In genomic region chr15:68560501-68561113, GRCh38 we compare ENCODE assay signal across 9 cellular contexts. TPM values are rescaled to one million over a fixed set of nuclear protein-coding genes. Genes with fewer than 3 reads are reported as not detected.
DNase-seq lines count a peak whose midpoint lies in the region; ATAC-seq and TF ChIP-seq lines count a peak whose summit lies in the region.
"Had no signal": no experiment of that assay in that cellular context is flagged by ENCODE, and none has a peak within 500 bp of the region (broad histone marks: within the 10 kb centered on the region; RNA-seq: fewer than 3 reads in every experiment).

No MANE protein-coding gene starts in this region.

- no peak for DNase-seq in T-helper 2 cell treated with Interferon-gamma antibody and Interleukin-4, amounts not matched to agents 5 μg/mL and 100 μg/mL, for 36 hours (ENCODE audit: low spot score)
- no peak for DNase-seq in T-helper 2 cell
- peak; percentile 34 for DNase-seq in NCI-H1694 treated with DMSO at 0.1 percent for 48 hours (lab: John Stamatoyannopoulos, UW)
- DNase-seq in ecto neural progenitor cell (ENCODE audit: low spot score) = peak; percentile 53
- DNase-seq in osteocyte (ENCODE audit: extremely low spot score, unreplicated experiment) = no peak
- DNase-seq: left ventricle myocardium superior had no signal

- no peak overlapping the region for H3K27ac Mint-ChIP-seq in T-helper 2 cell treated with Interferon-gamma antibody and Interleukin-4, amounts not matched to agents 5 μg/mL and 100 μg/mL, for 36 hours
- no peak overlapping the region for H3K27ac Mint-ChIP-seq in osteocyte (ENCODE audit: unreplicated experiment)

- no peaks in the 10 kb centered on the region for H3K9me3 Mint-ChIP-seq in T-helper 2 cell treated with Interferon-gamma antibody and Interleukin-4, amounts not matched to agents 5 μg/mL and 100 μg/mL, for 36 hours
- no peaks in the 10 kb centered on the region for H3K9me3 Mint-ChIP-seq in osteocyte (ENCODE audit: unreplicated experiment)

- H3K4me3 Mint-ChIP-seq in T-helper 2 cell treated with Interferon-gamma antibody and Interleukin-4, amounts not matched to agents 5 μg/mL and 100 μg/mL, for 36 hours = peak overlapping the region; percentile 16
- peak overlapping the region; percentile 76 for H3K4me3 Mint-ChIP-seq in osteocyte (ENCODE audit: unreplicated experiment)

- peaks cover 12% of the 10 kb centered on the region for H3K4me1 Mint-ChIP-seq in T-helper 2 cell treated with Interferon-gamma antibody and Interleukin-4, amounts not matched to agents 5 μg/mL and 100 μg/mL, for 36 hours (ENCODE audit: low read depth)
- peaks cover 26% of the 10 kb centered on the region for H3K4me1 Mint-ChIP-seq in osteocyte (ENCODE audit: unreplicated experiment)

- no peak for ATAC-seq in GM19467 (IDR thresholded peaks at IDR 0.05; ENCODE audit: unreplicated experiment)
- no peak for ATAC-seq in GM19455 (IDR thresholded peaks at IDR 0.05; ENCODE audit: unreplicated experiment)
- no peak for ATAC-seq in HG02678 (IDR thresholded peaks at IDR 0.05; ENCODE audit: unreplicated experiment)

- no peaks in the 10 kb centered on the region for H3K36me3 Mint-ChIP-seq in T-helper 2 cell treated with Interferon-gamma antibody and Interleukin-4, amounts not matched to agents 5 μg/mL and 100 μg/mL, for 36 hours (ENCODE audit: low read depth)
- H3K36me3 Mint-ChIP-seq in osteocyte (ENCODE audit: unreplicated experiment) = no peaks in the 10 kb centered on the region

- TF ChIP-seq CTCF in osteocyte (IDR thresholded peaks at IDR 0.05) = no peak

- H3K27me3 Mint-ChIP-seq in T-helper 2 cell treated with Interferon-gamma antibody and Interleukin-4, amounts not matched to agents 5 μg/mL and 100 μg/mL, for 36 hours (ENCODE audit: low read depth) = peaks cover 44% of the 10 kb centered on the region
- no peaks in the 10 kb centered on the region for H3K27me3 Mint-ChIP-seq in osteocyte (ENCODE audit: unreplicated experiment)

RNA-seq across cellular contexts. Expression of gene CORO2B, which starts 18.2 kb away (rescaled TPM):
- 21.8 and 22.6 TPM in 2 replicates for total RNA-seq in osteocyte

Comparison
In these comparisons a context has a peak if more than half of its experiments do, and no peak if none do; other contexts are left out.
1. DNase-seq: peak in NCI-H1694 treated with DMSO at 0.1 percent for 48 hours (single experiment) and ecto neural progenitor cell (single experiment); none in T-helper 2 cell treated with Interferon-gamma antibody and Interleukin-4, amounts not matched to agents 5 μg/mL and 100 μg/mL, for 36 hours (single experiment), T-helper 2 cell (0 of 5) and osteocyte (single experiment).